In genomic region chr4:4631150-4631549, GRCh38 we compare ENCODE assay signal across 12 cellular contexts.
DNase-seq lines count a peak whose midpoint lies in the region; ATAC-seq, FAIRE-seq and TF ChIP-seq lines count a peak whose summit lies in the region.
"Had no signal": no experiment of that assay in that cellular context is flagged by ENCODE, and none has a peak within 500 bp of the region (broad histone marks: within the 10 kb centered on the region; RNA-seq: fewer than 3 reads in every experiment).

No MANE protein-coding gene starts in this region.

- no peak for FAIRE-seq in H54 (lab: Jason Lieb, UNC)
- FAIRE-seq: kidney had no signal

- ATAC-seq in GM18517 (IDR thresholded peaks at IDR 0.05; ENCODE audit: unreplicated experiment) (peak; percentile 97), GM19452 (IDR thresholded peaks at IDR 0.05; ENCODE audit: unreplicated experiment) (peak; percentile 96), HG02798 (IDR thresholded peaks at IDR 0.05; ENCODE audit: poor library complexity, unreplicated experiment) (peak; percentile 88), HG03520 (IDR thresholded peaks at IDR 0.05; ENCODE audit: unreplicated experiment) (peak; percentile 94)

- TF ChIP-seq POLR2A in H54 (IDR thresholded peaks at IDR 0.05; ENCODE audit: low read depth, low read length) = no peak

- DNase-seq in H54 (ENCODE audit: insufficient read length, low spot score) (no peak), NCI-H446 (lab: John Stamatoyannopoulos, UW) (no peak), nucleus accumbens (lab: John Stamatoyannopoulos, UW) (no peak)
- no peak for DNase-seq in stimulated activated CD4-positive, alpha-beta T cell treated with anti-CD3 and anti-CD28 coated beads, Interleukin-15, amount 100 ng/mL, for 24 hours
- DNase-seq: IMR-90, kidney, NCI-H1930, OCI-M1 had no signal
